ENCODE assay signal across 26 cellular contexts in genomic region chrY:7039037-7039436, GRCh38.
"Had no signal": no experiment of that assay in that cellular context is flagged by ENCODE, and none has a peak within 500 bp of the region (broad histone marks: within the 10 kb centered on the region; RNA-seq: fewer than 3 reads in every experiment).

No MANE protein-coding gene starts in this region.

- H3K27me3 ChIP-seq: ascending aorta, breast epithelium, colonic mucosa, esophagus muscularis mucosa, foreskin keratinocyte, gastrocnemius medialis, heart left ventricle had no signal

- H3K36me3 Mint-ChIP-seq: activated naive CD4-positive, alpha-beta T cell treated with anti-CD3 and anti-CD28 coated beads, Interleukin-2, amount 10 ng/mL, durations not matched to agents 7 days and 5 days; activated naive CD4-positive, alpha-beta T cell treated with anti-CD3 and anti-CD28 coated beads, Interleukin-2, amount 50 U/mL, for 72 hours; activated naive CD8-positive, alpha-beta T cell treated with anti-CD3 and anti-CD28 coated beads, Interleukin-2, amount 10 ng/mL, durations not matched to agents 7 days and 5 days; brain; WTC11 had no signal

- H3K27me3 Mint-ChIP-seq: activated CD4-positive, alpha-beta memory T cell treated with anti-CD3 and anti-CD28 coated beads, Interleukin-2, amount 10 ng/mL, durations not matched to agents 7 days and 5 days; activated CD4-positive, alpha-beta T cell treated with anti-CD3 and anti-CD28 coated beads, Interleukin-2, amount 10 ng/mL, durations not matched to agents 7 days and 5 days; activated naive CD8-positive, alpha-beta T cell treated with anti-CD3 and anti-CD28 coated beads, Interleukin-2, amount 10 ng/mL, durations not matched to agents 7 days and 5 days; brain had no signal

- H3K27ac ChIP-seq: ascending aorta, breast epithelium, colonic mucosa, esophagus muscularis mucosa, foreskin keratinocyte, gastrocnemius medialis, heart left ventricle had no signal

- H3K4me3 ChIP-seq: ascending aorta, breast epithelium, colonic mucosa, esophagus muscularis mucosa, gastrocnemius medialis, heart left ventricle had no signal

- H3K4me1 ChIP-seq: ascending aorta, breast epithelium, colonic mucosa, esophagus muscularis mucosa, foreskin keratinocyte, gastrocnemius medialis, heart left ventricle had no signal

- H3K27ac Mint-ChIP-seq: activated CD4-positive, alpha-beta memory T cell treated with anti-CD3 and anti-CD28 coated beads, Interleukin-2, amount 10 ng/mL, durations not matched to agents 7 days and 5 days; activated CD4-positive, alpha-beta T cell treated with anti-CD3 and anti-CD28 coated beads, Interleukin-2, amount 10 ng/mL, durations not matched to agents 7 days and 5 days; activated naive CD4-positive, alpha-beta T cell treated with anti-CD3 and anti-CD28 coated beads, Interleukin-2, amount 10 ng/mL, durations not matched to agents 7 days and 5 days; activated naive CD4-positive, alpha-beta T cell treated with anti-CD3 and anti-CD28 coated beads, Interleukin-2, amount 50 U/mL, for 72 hours; activated naive CD8-positive, alpha-beta T cell treated with anti-CD3 and anti-CD28 coated beads, Interleukin-2, amount 10 ng/mL, durations not matched to agents 7 days and 5 days; brain; endodermal cell; WTC11 had no signal

- DNase-seq: activated CD4-positive, alpha-beta memory T cell treated with anti-CD3 and anti-CD28 coated beads, Interleukin-2, amount 10 ng/mL, durations not matched to agents 7 days and 5 days; activated CD4-positive, alpha-beta T cell treated with anti-CD3 and anti-CD28 coated beads for 1 hour; activated CD4-positive, alpha-beta T cell treated with anti-CD3 and anti-CD28 coated beads for 4 hours; activated CD4-positive, alpha-beta T cell treated with anti-CD3 and anti-CD28 coated beads, Interleukin-2, amount 10 ng/mL, durations not matched to agents 7 days and 5 days; activated CD4-positive, alpha-beta T cell treated with anti-CD3 and anti-CD28 coated beads, Interleukin-2, amount 50 U/mL, for 4 hours; activated gamma-delta T cell; activated naive CD4-positive, alpha-beta T cell; activated naive CD4-positive, alpha-beta T cell treated with anti-CD3 and anti-CD28 coated beads, Interleukin-2, amount 10 ng/mL, durations not matched to agents 7 days and 5 days; activated naive CD8-positive, alpha-beta T cell treated with anti-CD3 and anti-CD28 coated beads, Interleukin-2, amount 10 ng/mL, durations not matched to agents 7 days and 5 days; activated T-cell treated with anti-CD3 and anti-CD28 coated beads, Interleukin-2, amount 50 U/mL, for 4 hours; cerebellar nuclear complex; colonic mucosa; effector CD8-positive, alpha-beta T cell; endodermal cell; erythroblast; gastrocnemius medialis; glutamatergic neuron; heart left ventricle; T-helper 2 cell had no signal

- H3K9me3 Mint-ChIP-seq: activated CD4-positive, alpha-beta memory T cell treated with anti-CD3 and anti-CD28 coated beads, Interleukin-2, amount 10 ng/mL, durations not matched to agents 7 days and 5 days; activated CD4-positive, alpha-beta T cell treated with anti-CD3 and anti-CD28 coated beads, Interleukin-2, amount 10 ng/mL, durations not matched to agents 7 days and 5 days; activated naive CD4-positive, alpha-beta T cell treated with anti-CD3 and anti-CD28 coated beads, Interleukin-2, amount 10 ng/mL, durations not matched to agents 7 days and 5 days; activated naive CD8-positive, alpha-beta T cell treated with anti-CD3 and anti-CD28 coated beads, Interleukin-2, amount 10 ng/mL, durations not matched to agents 7 days and 5 days; activated T-cell treated with anti-CD3 and anti-CD28 coated beads, Interleukin-2, amount 50 U/mL, for 4 hours; brain; endodermal cell; WTC11 had no signal

- H3K36me3 ChIP-seq: ascending aorta, breast epithelium, colonic mucosa, esophagus muscularis mucosa, gastrocnemius medialis, heart left ventricle had no signal

- H3K4me1 Mint-ChIP-seq: activated CD4-positive, alpha-beta memory T cell treated with anti-CD3 and anti-CD28 coated beads, Interleukin-2, amount 10 ng/mL, durations not matched to agents 7 days and 5 days; activated CD4-positive, alpha-beta T cell treated with anti-CD3 and anti-CD28 coated beads, Interleukin-2, amount 10 ng/mL, durations not matched to agents 7 days and 5 days; activated naive CD4-positive, alpha-beta T cell treated with anti-CD3 and anti-CD28 coated beads, Interleukin-2, amount 10 ng/mL, durations not matched to agents 7 days and 5 days; activated naive CD8-positive, alpha-beta T cell treated with anti-CD3 and anti-CD28 coated beads, Interleukin-2, amount 10 ng/mL, durations not matched to agents 7 days and 5 days; brain; endodermal cell; WTC11 had no signal

- H3K9me3 ChIP-seq: ascending aorta, breast epithelium, colonic mucosa, esophagus muscularis mucosa, gastrocnemius medialis, heart left ventricle had no signal

- ATAC-seq: activated naive CD4-positive, alpha-beta T cell treated with anti-CD3 and anti-CD28 coated beads, Interleukin-2, amount 50 U/mL, for 72 hours; activated T-cell treated with anti-CD3 and anti-CD28 coated beads, Interleukin-2, amount 50 U/mL, for 4 hours; foreskin keratinocyte; gastrocnemius medialis; heart left ventricle; WTC11 had no signal

- H3K4me3 Mint-ChIP-seq: activated CD4-positive, alpha-beta memory T cell treated with anti-CD3 and anti-CD28 coated beads, Interleukin-2, amount 10 ng/mL, durations not matched to agents 7 days and 5 days; activated CD4-positive, alpha-beta T cell treated with anti-CD3 and anti-CD28 coated beads, Interleukin-2, amount 10 ng/mL, durations not matched to agents 7 days and 5 days; activated naive CD4-positive, alpha-beta T cell treated with anti-CD3 and anti-CD28 coated beads, Interleukin-2, amount 10 ng/mL, durations not matched to agents 7 days and 5 days; activated naive CD8-positive, alpha-beta T cell treated with anti-CD3 and anti-CD28 coated beads, Interleukin-2, amount 10 ng/mL, durations not matched to agents 7 days and 5 days; activated T-cell treated with anti-CD3 and anti-CD28 coated beads, Interleukin-2, amount 50 U/mL, for 4 hours; brain; endodermal cell; WTC11 had no signal
